In genomic region chr9:8880031-8880430, GRCh38 we compare ENCODE assay signal across 14 cellular contexts.
DNase-seq lines count a peak whose midpoint lies in the region; FAIRE-seq and TF ChIP-seq lines count a peak whose summit lies in the region.
"Had no signal": no experiment of that assay in that cellular context is flagged by ENCODE, and none has a peak within 500 bp of the region (broad histone marks: within the 10 kb centered on the region; RNA-seq: fewer than 3 reads in every experiment).

No MANE protein-coding gene starts in this region.

- no peak for FAIRE-seq in D721Med (lab: Jason Lieb, UNC)
- FAIRE-seq: GM12878 had no signal

- DNase-seq in NCI-H2107 treated with DMSO at 0.1 percent for 48 hours (lab: John Stamatoyannopoulos, UW; ENCODE audit: unreplicated experiment) (peak; percentile 40), NCI-H2107 (lab: John Stamatoyannopoulos, UW) (no peak), NCI-H1105 treated with DMSO at 0.1 percent for 48 hours (lab: John Stamatoyannopoulos, UW) (peak; percentile 57), NCI-H69 (lab: John Stamatoyannopoulos, UW) (peak; percentile 77), nephron progenitor cell (no peak), D721Med (ENCODE audit: insufficient read length, low spot score) (no peak), NOMO-1 (lab: John Stamatoyannopoulos, UW; ENCODE audit: unreplicated experiment in 2 of 2) (no peak), NCI-H1048 (lab: John Stamatoyannopoulos, UW) (no peak)
- DNase-seq: 8988T, DMS79, GOT3, SIG-M5, T-helper 17 cell had no signal

- TF ChIP-seq CTCF in nephron progenitor cell (IDR thresholded peaks at IDR 0.05) (no peak), D721Med (IDR thresholded peaks at IDR 0.05; ENCODE audit: insufficient read depth, missing control alignments) (no peak)

- peak overlapping the region; percentile 39 for H3K27ac Mint-ChIP-seq in nephron progenitor cell
- H3K27ac Mint-ChIP-seq: T-helper 17 cell had no signal

- peaks cover 28% of the 10 kb centered on the region for H3K4me1 Mint-ChIP-seq in nephron progenitor cell
- H3K4me1 Mint-ChIP-seq: T-helper 17 cell had no signal

- H3K9me3 Mint-ChIP-seq in nephron progenitor cell, result no peaks in the 10 kb centered on the region

- no peaks in the 10 kb centered on the region for H3K27me3 Mint-ChIP-seq in nephron progenitor cell (ENCODE audit: low read depth, poor library complexity)

- no peak overlapping the region for H3K4me3 Mint-ChIP-seq in nephron progenitor cell
- H3K4me3 Mint-ChIP-seq: T-helper 17 cell had no signal

- H3K36me3 Mint-ChIP-seq in nephron progenitor cell (ENCODE audit: low read depth), result no peaks in the 10 kb centered on the region

Comparison
In these comparisons a context has a peak if more than half of its experiments do, and no peak if none do; other contexts are left out.
1. DNase-seq: peak in NCI-H2107 treated with DMSO at 0.1 percent for 48 hours (single experiment), NCI-H1105 treated with DMSO at 0.1 percent for 48 hours (single experiment) and NCI-H69 (single experiment); none in NCI-H2107 (single experiment), nephron progenitor cell (single experiment), D721Med (single experiment), NOMO-1 (0 of 2) and NCI-H1048 (single experiment).